In genomic region chrX:9530848-9531274, GRCh38 we compare ENCODE assay signal across 8 cellular contexts.
A peak's percentile ranks its signal among the peaks of the same experiment; 100 is the strongest.
DNase-seq lines count a peak whose midpoint lies in the region; ATAC-seq and TF ChIP-seq lines count a peak whose summit lies in the region.

No MANE protein-coding gene starts in this region.

- H3K27me3 ChIP-seq in right cardiac atrium (ENCODE audit: control insufficient read depth, insufficient read depth), result no peaks in the 10 kb centered on the region
- no peaks in the 10 kb centered on the region for H3K27me3 ChIP-seq in sigmoid colon

- POLR2A ChIA-PET in activated naive CD8-positive, alpha-beta T cell treated with anti-CD3 and anti-CD28 coated beads, Interleukin-2, amount 10 ng/mL, durations not matched to agents 7 days and 5 days (lab: Charles Lee), result no interaction called here

- ATAC-seq in GM21390 (IDR thresholded peaks at IDR 0.05; ENCODE audit: unreplicated experiment) (peak; percentile 73), right cardiac atrium (peak; percentile 90 to 94)
- peak; percentile 96 for ATAC-seq in activated naive CD8-positive, alpha-beta T cell treated with anti-CD3 and anti-CD28 coated beads, Interleukin-2, amount 10 ng/mL, durations not matched to agents 7 days and 5 days (ENCODE audit: low read depth)

- BruUV-seq in Calu3 (replicated peaks; lab: Mats Ljungman, UMichigan), result no TSS peak

- DNase-seq in Calu3 (peak; percentile 16), SK-N-DZ (ENCODE audit: low spot score) (peak; percentile 69), right cardiac atrium (peak; percentile 79 to 91 (median 89)), sigmoid colon (peak; percentile 78), cortex of kidney (lab: John Stamatoyannopoulos, UW) (no peak)
- peak; percentile 54 for DNase-seq in activated naive CD8-positive, alpha-beta T cell treated with anti-CD3 and anti-CD28 coated beads, Interleukin-2, amount 10 ng/mL, durations not matched to agents 7 days and 5 days

- 2% methylated on average over 9 of the region's 9 CpGs for WGBS in right cardiac atrium
- 1 to 3% methylated on average over 9 of the region's 9 CpGs for WGBS in sigmoid colon, 2 donors

- H3K9me3 Mint-ChIP-seq in Calu3 (ENCODE audit: low read depth, unreplicated experiment), result no peaks in the 10 kb centered on the region
- no peaks in the 10 kb centered on the region for H3K9me3 Mint-ChIP-seq in activated naive CD8-positive, alpha-beta T cell treated with anti-CD3 and anti-CD28 coated beads, Interleukin-2, amount 10 ng/mL, durations not matched to agents 7 days and 5 days

- no peak for TF ChIP-seq EP300 in sigmoid colon (IDR thresholded peaks at IDR 0.05)

- no peak overlapping the region for H3K27ac Mint-ChIP-seq in Calu3 (ENCODE audit: unreplicated experiment)
- H3K27ac Mint-ChIP-seq in activated naive CD8-positive, alpha-beta T cell treated with anti-CD3 and anti-CD28 coated beads, Interleukin-2, amount 10 ng/mL, durations not matched to agents 7 days and 5 days, result peak overlapping the region; percentile 78

- H3K27ac ChIP-seq in KOPT-K1 (ENCODE audit: low read depth, low read length, poor library complexity, severe bottlenecking) (peak overlapping the region; percentile 57), right cardiac atrium (ENCODE audit: low read length) (no peak overlapping the region), sigmoid colon (peak overlapping the region in 1 of 4 donors; percentile 29)

- H3K36me3 ChIP-seq in KOPT-K1 (ENCODE audit: insufficient read depth, low read length) (no peaks in the 10 kb centered on the region), sigmoid colon (no peaks in the 10 kb centered on the region)

- peaks cover 6% of the 10 kb centered on the region for H3K4me1 Mint-ChIP-seq in Calu3 (ENCODE audit: low read depth, unreplicated experiment)
- H3K4me1 Mint-ChIP-seq in activated naive CD8-positive, alpha-beta T cell treated with anti-CD3 and anti-CD28 coated beads, Interleukin-2, amount 10 ng/mL, durations not matched to agents 7 days and 5 days, result peaks cover 28% of the 10 kb centered on the region

- CTCF ChIA-PET in Calu3 (lab: Charles Lee), result no interaction called here

- no peak overlapping the region for H3K4me3 ChIP-seq in right cardiac atrium (ENCODE audit: low read length)
- H3K4me3 ChIP-seq in sigmoid colon, result no peak overlapping the region

- no peaks in the 10 kb centered on the region for H3K36me3 Mint-ChIP-seq in Calu3 (ENCODE audit: insufficient read depth, unreplicated experiment)
- H3K36me3 Mint-ChIP-seq in activated naive CD8-positive, alpha-beta T cell treated with anti-CD3 and anti-CD28 coated beads, Interleukin-2, amount 10 ng/mL, durations not matched to agents 7 days and 5 days, result no peaks in the 10 kb centered on the region

- H3K4me1 ChIP-seq in right cardiac atrium (ENCODE audit: control insufficient read depth, insufficient read depth, low read length) (peaks cover 7% of the 10 kb centered on the region), sigmoid colon (peaks cover 0 to 47% (median 28%) of the 10 kb centered on the region in 4 donors)

- intact Hi-C loops in Calu3 (cut with micrococcal nuclease; ENCODE audit: unreplicated experiment) (no loop called here), right cardiac atrium (cut with DNase I) (no loop called here), sigmoid colon (cut with DNase I) (loop anchor here (5.0 to 10.0 kb wide), 3 partner anchors 64 to 151 kb away; partner anchors contain the start of gene TBL1X)

- H3K9me3 ChIP-seq in KOPT-K1 (ENCODE audit: insufficient read depth, low read length, poor library complexity, severe bottlenecking) (no peaks in the 10 kb centered on the region), right cardiac atrium (ENCODE audit: control insufficient read depth, low read length) (no peaks in the 10 kb centered on the region), sigmoid colon (no peaks in the 10 kb centered on the region)

- TF ChIP-seq CTCF in Calu3 (IDR thresholded peaks at IDR 0.05; ENCODE audit: unreplicated experiment) (no peak), sigmoid colon (IDR thresholded peaks at IDR 0.05) (no peak)

- no peak for TF ChIP-seq POLR2A in sigmoid colon (IDR thresholded peaks at IDR 0.05)

- no peak overlapping the region for H3K4me3 Mint-ChIP-seq in Calu3 (ENCODE audit: low read depth, unreplicated experiment)
- H3K4me3 Mint-ChIP-seq in activated naive CD8-positive, alpha-beta T cell treated with anti-CD3 and anti-CD28 coated beads, Interleukin-2, amount 10 ng/mL, durations not matched to agents 7 days and 5 days, result peak overlapping the region; percentile 79

- H3K27me3 Mint-ChIP-seq in Calu3 (ENCODE audit: unreplicated experiment), result no peaks in the 10 kb centered on the region
- no peaks in the 10 kb centered on the region for H3K27me3 Mint-ChIP-seq in activated naive CD8-positive, alpha-beta T cell treated with anti-CD3 and anti-CD28 coated beads, Interleukin-2, amount 10 ng/mL, durations not matched to agents 7 days and 5 days
